ENCODE assay signal across 1 cellular context in the genomic region with DNA sequence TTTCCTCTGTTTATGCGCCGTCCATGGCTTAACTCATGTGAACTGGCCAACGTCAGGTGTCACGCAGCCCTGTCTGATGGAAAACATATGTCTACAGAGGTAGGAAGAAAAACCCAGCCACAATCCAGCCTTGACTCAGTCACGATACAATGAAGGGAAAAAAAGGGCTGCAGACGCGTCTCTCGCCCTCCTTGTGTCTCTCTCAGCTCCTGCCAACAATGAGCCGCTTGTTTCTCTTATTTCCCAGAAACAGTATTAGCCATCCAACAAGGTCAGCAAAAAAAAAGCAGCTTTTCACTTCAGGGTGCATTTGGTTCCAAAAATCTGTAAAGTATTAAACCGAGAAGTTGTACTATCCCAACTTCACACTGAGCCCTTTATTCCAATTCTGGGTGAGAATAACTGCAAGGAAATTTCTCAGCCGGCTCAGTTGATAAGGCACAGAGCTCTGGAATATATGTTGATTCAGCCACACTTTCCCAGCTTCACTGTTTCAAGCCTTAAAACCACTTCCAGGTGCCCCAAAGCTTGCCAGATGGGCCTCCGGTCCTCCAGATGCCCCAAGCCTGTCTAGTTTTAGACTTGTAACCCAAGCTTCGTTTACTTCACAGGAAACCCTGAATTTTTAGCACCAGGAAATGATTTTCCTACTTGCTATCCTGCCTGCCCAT.
TF ChIP-seq lines count a peak whose summit lies in the region.

No MANE protein-coding gene starts in this region.

TF ChIP-seq in WTC11, 78 proteins besides CTCF, POLR2A, EP300 and RAD21 (continued from another document):
- TF ChIP-seq, protein P1, sequence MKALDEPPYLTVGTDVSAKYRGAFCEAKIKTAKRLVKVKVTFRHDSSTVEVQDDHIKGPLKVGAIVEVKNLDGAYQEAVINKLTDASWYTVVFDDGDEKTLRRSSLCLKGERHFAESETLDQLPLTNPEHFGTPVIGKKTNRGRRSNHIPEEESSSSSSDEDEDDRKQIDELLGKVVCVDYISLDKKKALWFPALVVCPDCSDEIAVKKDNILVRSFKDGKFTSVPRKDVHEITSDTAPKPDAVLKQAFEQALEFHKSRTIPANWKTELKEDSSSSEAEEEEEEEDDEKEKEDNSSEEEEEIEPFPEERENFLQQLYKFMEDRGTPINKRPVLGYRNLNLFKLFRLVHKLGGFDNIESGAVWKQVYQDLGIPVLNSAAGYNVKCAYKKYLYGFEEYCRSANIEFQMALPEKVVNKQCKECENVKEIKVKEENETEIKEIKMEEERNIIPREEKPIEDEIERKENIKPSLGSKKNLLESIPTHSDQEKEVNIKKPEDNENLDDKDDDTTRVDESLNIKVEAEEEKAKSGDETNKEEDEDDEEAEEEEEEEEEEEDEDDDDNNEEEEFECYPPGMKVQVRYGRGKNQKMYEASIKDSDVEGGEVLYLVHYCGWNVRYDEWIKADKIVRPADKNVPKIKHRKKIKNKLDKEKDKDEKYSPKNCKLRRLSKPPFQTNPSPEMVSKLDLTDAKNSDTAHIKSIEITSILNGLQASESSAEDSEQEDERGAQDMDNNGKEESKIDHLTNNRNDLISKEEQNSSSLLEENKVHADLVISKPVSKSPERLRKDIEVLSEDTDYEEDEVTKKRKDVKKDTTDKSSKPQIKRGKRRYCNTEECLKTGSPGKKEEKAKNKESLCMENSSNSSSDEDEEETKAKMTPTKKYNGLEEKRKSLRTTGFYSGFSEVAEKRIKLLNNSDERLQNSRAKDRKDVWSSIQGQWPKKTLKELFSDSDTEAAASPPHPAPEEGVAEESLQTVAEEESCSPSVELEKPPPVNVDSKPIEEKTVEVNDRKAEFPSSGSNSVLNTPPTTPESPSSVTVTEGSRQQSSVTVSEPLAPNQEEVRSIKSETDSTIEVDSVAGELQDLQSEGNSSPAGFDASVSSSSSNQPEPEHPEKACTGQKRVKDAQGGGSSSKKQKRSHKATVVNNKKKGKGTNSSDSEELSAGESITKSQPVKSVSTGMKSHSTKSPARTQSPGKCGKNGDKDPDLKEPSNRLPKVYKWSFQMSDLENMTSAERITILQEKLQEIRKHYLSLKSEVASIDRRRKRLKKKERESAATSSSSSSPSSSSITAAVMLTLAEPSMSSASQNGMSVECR (CRISPR knock-in tag; IDR thresholded peaks at IDR 0.05; ENCODE audit: borderline replicate concordance), result no peak
- no peak for TF ChIP-seq TP53 (CRISPR knock-in tag; IDR thresholded peaks at IDR 0.05)
- TF ChIP-seq, protein P2, sequence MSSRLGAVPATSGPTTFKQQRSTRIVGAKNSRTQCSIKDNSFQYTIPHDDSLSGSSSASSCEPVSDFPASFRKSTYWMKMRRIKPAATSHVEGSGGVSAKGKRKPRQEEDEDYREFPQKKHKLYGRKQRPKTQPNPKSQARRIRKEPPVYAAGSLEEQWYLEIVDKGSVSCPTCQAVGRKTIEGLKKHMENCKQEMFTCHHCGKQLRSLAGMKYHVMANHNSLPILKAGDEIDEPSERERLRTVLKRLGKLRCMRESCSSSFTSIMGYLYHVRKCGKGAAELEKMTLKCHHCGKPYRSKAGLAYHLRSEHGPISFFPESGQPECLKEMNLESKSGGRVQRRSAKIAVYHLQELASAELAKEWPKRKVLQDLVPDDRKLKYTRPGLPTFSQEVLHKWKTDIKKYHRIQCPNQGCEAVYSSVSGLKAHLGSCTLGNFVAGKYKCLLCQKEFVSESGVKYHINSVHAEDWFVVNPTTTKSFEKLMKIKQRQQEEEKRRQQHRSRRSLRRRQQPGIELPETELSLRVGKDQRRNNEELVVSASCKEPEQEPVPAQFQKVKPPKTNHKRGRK (CRISPR knock-in tag; IDR thresholded peaks at IDR 0.05; ENCODE audit: borderline replicate concordance), result no peak
